8 cellular contexts compared by ENCODE assay signal in genomic region chr10:133278577-133279265, GRCh38. TPM values are rescaled to one million over a fixed set of nuclear protein-coding genes. Genes with fewer than 3 reads are reported as not detected.
DNase-seq lines count a peak whose midpoint lies in the region; ATAC-seq and TF ChIP-seq lines count a peak whose summit lies in the region.

No MANE protein-coding gene starts in this region.

- WGBS in right cardiac atrium = 65% methylated on average over 19 of the region's 19 CpGs

- DNase-seq in GM12865 (ENCODE audit: low read depth) (peak; percentile 86), MV-4-11 (lab: John Stamatoyannopoulos, UW) (peak; percentile 94), activated T-helper 1 cell treated with Interleukin-2 at 50 U/mL for 16 hours (ENCODE audit: low read depth) (peak; percentile 47), right cardiac atrium (peak in 2 of 3 donors; percentile 74 to 80), NCI-H187 treated with DMSO at 0.1 percent for 48 hours (lab: John Stamatoyannopoulos, UW) (no peak), omental fat pad (ENCODE audit: low spot score) (no peak)
- peak; percentile 35 for DNase-seq in stimulated activated CD8-positive, alpha-beta memory T cell treated with anti-CD3 and anti-CD28 coated beads, Interleukin-7, amount 100 ng/mL, for 24 hours (ENCODE audit: low read depth)

- TF ChIP-seq CTCF in GM12865 (IDR thresholded peaks at IDR 0.05; ENCODE audit: insufficient read depth, low read depth, low read length, missing control alignments) = no peak
- TF ChIP-seq CTCF in omental fat pad (IDR thresholded peaks at IDR 0.05) = no peak

- no peaks in the 10 kb centered on the region for H3K4me1 ChIP-seq in right cardiac atrium (ENCODE audit: control insufficient read depth, insufficient read depth, low read length)

- no peaks in the 10 kb centered on the region for H3K27me3 ChIP-seq in right cardiac atrium (ENCODE audit: control insufficient read depth, insufficient read depth)

- H3K27ac ChIP-seq in right cardiac atrium (ENCODE audit: low read length) = no peak overlapping the region

- H3K4me3 ChIP-seq in GM12865 (ENCODE audit: low read depth, low read length) = 0 out of 2 replicates have a peak overlapping the region, but pooled peaks have one; percentile 5
- no peak overlapping the region for H3K4me3 ChIP-seq in right cardiac atrium (ENCODE audit: low read length)

- H3K9me3 ChIP-seq in right cardiac atrium (ENCODE audit: control insufficient read depth, low read length) = no peaks in the 10 kb centered on the region

- intact Hi-C loops in right cardiac atrium (cut with DNase I) = no loop called here

- peak; percentile 29 for ATAC-seq in GM21786 (IDR thresholded peaks at IDR 0.05; ENCODE audit: unreplicated experiment)
- peak; percentile 10 to 22 for ATAC-seq in right cardiac atrium
- no peak for ATAC-seq in omental fat pad (ENCODE audit: low FRiP score)

RNA-seq across cellular contexts. Expression of gene ADAM8, which starts 2.1 kb away (rescaled TPM):
- 1 to 10 TPM; 1.4 to 2.1 (median 1.5) TPM for total RNA-seq in right cardiac atrium
- 0.50 TPM for polyA plus RNA-seq in right cardiac atrium
- total RNA-seq in omental fat pad = 10 to 100 TPM in 2 of 4 donors, 1 to 10 TPM in 2; 3.9 to 53.9 (median 8.4) TPM

RNA-seq across cellular contexts. Expression of gene TUBGCP2, which starts 30.0 kb away (rescaled TPM):
- total RNA-seq in right cardiac atrium (10 to 100 TPM; 34.9 to 45.9 (median 37.4) TPM), omental fat pad (10 to 100 TPM; 29.0 to 44.5 (median 36.3) TPM)
- polyA plus RNA-seq in right cardiac atrium = 23.0 TPM

RNA-seq across cellular contexts. Expression of gene ZNF511, which starts 30.0 kb away (rescaled TPM):
- total RNA-seq in right cardiac atrium (10 to 100 TPM; 40.2 to 51.8 (median 49.2) TPM), omental fat pad (10 to 100 TPM; 19.3 to 40.2 (median 23.3) TPM)
- polyA plus RNA-seq in right cardiac atrium = 60.8 TPM

RNA-seq across cellular contexts. Expression of gene VENTX, which starts 41.1 kb away (rescaled TPM):
- total RNA-seq in right cardiac atrium = under 1 TPM; 0.45 to 0.89 (median 0.68) TPM
- polyA plus RNA-seq in right cardiac atrium = 0.48 TPM
- total RNA-seq in omental fat pad = 1 to 10 TPM in 2 of 4 donors, under 1 TPM in 2; 0.32 to 6.0 (median 2.4) TPM

RNA-seq across cellular contexts. Expression of gene UTF1, which starts 48.7 kb away (rescaled TPM):
- total RNA-seq in right cardiac atrium (not detected), omental fat pad (not detected)
- polyA plus RNA-seq in right cardiac atrium = not detected

Comparison
In these comparisons a context has a peak if more than half of its experiments do, and no peak if none do; other contexts are left out.
1. DNase-seq: peak in GM12865 (single experiment), MV-4-11 (single experiment), activated T-helper 1 cell treated with Interleukin-2 at 50 U/mL for 16 hours (single experiment), right cardiac atrium (2 of 3) and stimulated activated CD8-positive, alpha-beta memory T cell treated with anti-CD3 and anti-CD28 coated beads, Interleukin-7, amount 100 ng/mL, for 24 hours (single experiment); none in NCI-H187 treated with DMSO at 0.1 percent for 48 hours (single experiment) and omental fat pad (single experiment).